Comparison of ENCODE assay signal across 16 cellular contexts in the genomic region with DNA sequence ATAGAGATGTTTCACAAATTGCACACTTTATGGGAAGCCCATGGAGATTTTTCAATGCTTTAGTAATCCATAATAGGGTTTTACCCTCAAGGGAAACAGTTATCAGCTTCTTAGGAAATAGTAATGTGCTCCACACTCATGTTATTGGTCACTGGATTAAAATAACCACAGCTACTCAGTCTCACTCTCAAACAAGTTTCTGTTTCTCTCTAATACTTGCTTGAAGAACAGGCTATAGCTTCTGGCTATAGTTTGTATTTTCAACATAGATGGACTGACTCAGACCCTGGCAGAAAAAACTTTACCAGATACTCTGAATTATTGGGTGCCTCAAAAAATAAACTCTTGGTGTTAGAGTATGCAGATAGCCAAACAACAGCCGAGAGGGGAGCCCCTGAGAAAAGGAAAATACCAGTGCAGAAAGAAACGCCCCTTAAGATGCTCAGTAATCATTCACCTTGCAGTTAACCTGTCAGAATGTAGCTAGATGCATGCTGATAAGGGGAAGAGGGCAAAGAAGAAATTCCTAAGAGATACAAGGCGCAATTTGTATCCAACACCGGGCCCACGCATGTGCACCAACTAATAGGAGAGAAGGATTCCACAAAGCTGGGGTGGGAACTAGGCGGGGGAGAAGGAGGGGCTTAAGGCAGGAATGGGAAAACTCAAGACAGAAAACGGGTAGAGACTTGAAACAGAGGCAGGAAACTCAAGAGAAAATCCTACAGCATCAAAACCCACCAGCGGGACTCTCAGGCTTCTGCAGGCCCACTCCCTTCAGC. TPM values are rescaled to one million over a fixed set of nuclear protein-coding genes. Genes with fewer than 3 reads are reported as not detected.
DNase-seq lines count a peak whose midpoint lies in the region; ATAC-seq and TF ChIP-seq lines count a peak whose summit lies in the region.
"Had no signal": no experiment of that assay in that cellular context is flagged by ENCODE, and none has a peak within 500 bp of the region (broad histone marks: within the 10 kb centered on the region; RNA-seq: fewer than 3 reads in every experiment).

No MANE protein-coding gene starts in this region.

- peak; percentile 27 for ATAC-seq in activated CD8-positive, alpha-beta memory T cell treated with anti-CD3 and anti-CD28 coated beads, Interleukin-2, amount 10 ng/mL, durations not matched to agents 7 days and 5 days
- ATAC-seq in HG03354 (IDR thresholded peaks at IDR 0.05; ENCODE audit: poor library complexity, severe bottlenecking, unreplicated experiment), result peak; percentile 55
- no peak for ATAC-seq in left lobe of liver
- ATAC-seq in GM19328 (IDR thresholded peaks at IDR 0.05; ENCODE audit: unreplicated experiment), result no peak
- ATAC-seq: sciatic nerve, T-cell had no signal

- H3K36me3 Mint-ChIP-seq in activated CD8-positive, alpha-beta memory T cell treated with anti-CD3 and anti-CD28 coated beads, Interleukin-2, amount 10 ng/mL, durations not matched to agents 7 days and 5 days, result no peaks in the 10 kb centered on the region
- H3K36me3 Mint-ChIP-seq: IgD-negative memory B cell, T-cell had no signal

- no peak overlapping the region for H3K27ac Mint-ChIP-seq in activated CD8-positive, alpha-beta memory T cell treated with anti-CD3 and anti-CD28 coated beads, Interleukin-2, amount 10 ng/mL, durations not matched to agents 7 days and 5 days
- H3K27ac Mint-ChIP-seq: IgD-negative memory B cell, T-cell had no signal

- peak overlapping the region; percentile 15 for H3K27ac ChIP-seq in vagina
- H3K27ac ChIP-seq: 22Rv1, breast epithelium, thyroid gland had no signal

- no peaks in the 10 kb centered on the region for H3K4me1 ChIP-seq in vagina
- H3K4me1 ChIP-seq: breast epithelium, thyroid gland had no signal

- no peak overlapping the region for H3K4me3 Mint-ChIP-seq in activated CD8-positive, alpha-beta memory T cell treated with anti-CD3 and anti-CD28 coated beads, Interleukin-2, amount 10 ng/mL, durations not matched to agents 7 days and 5 days
- H3K4me3 Mint-ChIP-seq: IgD-negative memory B cell, T-cell had no signal

- H3K9me3 ChIP-seq in vagina, result no peaks in the 10 kb centered on the region
- H3K9me3 ChIP-seq: breast epithelium, thyroid gland had no signal

- intact Hi-C loops in vagina (cut with DNase I), result no loop called here

- CTCF ChIA-PET in activated CD8-positive, alpha-beta memory T cell treated with anti-CD3 and anti-CD28 coated beads, Interleukin-2, amount 10 ng/mL, durations not matched to agents 7 days and 5 days (lab: Charles Lee), result interaction anchor here (0.8 kb wide), 1 partner anchor 74 kb away, joined by 3 read pairs; no protein-coding TSS in a partner anchor

- TF ChIP-seq CTCF in vagina (IDR thresholded peaks at IDR 0.05), result no peak

- H3K27me3 ChIP-seq in vagina, result no peaks in the 10 kb centered on the region
- H3K27me3 ChIP-seq: breast epithelium, thyroid gland had no signal

- no peak for DNase-seq in activated CD8-positive, alpha-beta memory T cell treated with anti-CD3 and anti-CD28 coated beads, Interleukin-2, amount 10 ng/mL, durations not matched to agents 7 days and 5 days
- DNase-seq in activated CD8-positive, alpha-beta memory T cell treated with anti-CD3 and anti-CD28 coated beads, Interleukin-2, amount 50 U/mL, for 4 hours, result no peak
- DNase-seq in fibroblast of gingiva (ENCODE audit: low read depth) (peak; percentile 53), vagina (ENCODE audit: extremely low spot score in 2 of 2) (no peak), hippocampal formation (lab: John Stamatoyannopoulos, UW) (no peak), left lobe of liver (ENCODE audit: low spot score) (no peak)
- DNase-seq: activated CD4-positive, alpha-beta T cell treated with anti-CD3 and anti-CD28 coated beads for 4 hours; NCI-H2081; T-cell; thyroid gland had no signal

- H3K4me1 Mint-ChIP-seq in activated CD8-positive, alpha-beta memory T cell treated with anti-CD3 and anti-CD28 coated beads, Interleukin-2, amount 10 ng/mL, durations not matched to agents 7 days and 5 days, result no peaks in the 10 kb centered on the region
- H3K4me1 Mint-ChIP-seq: IgD-negative memory B cell, T-cell had no signal

- H3K9me3 Mint-ChIP-seq in activated CD8-positive, alpha-beta memory T cell treated with anti-CD3 and anti-CD28 coated beads, Interleukin-2, amount 10 ng/mL, durations not matched to agents 7 days and 5 days (ENCODE audit: low read depth), result peaks cover 3% of the 10 kb centered on the region

- H3K36me3 ChIP-seq in vagina, result no peaks in the 10 kb centered on the region
- H3K36me3 ChIP-seq: breast epithelium, thyroid gland had no signal

- no peak overlapping the region for H3K4me3 ChIP-seq in vagina
- H3K4me3 ChIP-seq: breast epithelium, thyroid gland had no signal

- no peak for TF ChIP-seq POLR2A in vagina (IDR thresholded peaks at IDR 0.05)

- peaks cover 34% of the 10 kb centered on the region for H3K27me3 Mint-ChIP-seq in activated CD8-positive, alpha-beta memory T cell treated with anti-CD3 and anti-CD28 coated beads, Interleukin-2, amount 10 ng/mL, durations not matched to agents 7 days and 5 days

RNA-seq across cellular contexts. Expression of gene PDE4B, which starts 30.4 kb away (rescaled TPM):
- total RNA-seq in activated CD8-positive, alpha-beta memory T cell treated with anti-CD3 and anti-CD28 coated beads, Interleukin-2, amount 10 ng/mL, durations not matched to agents 7 days and 5 days, result 10 to 100 TPM; 42.2 to 71.2 TPM
- total RNA-seq in vagina (29.0 TPM), left lobe of liver (2.4 TPM)

Comparison
In these comparisons a context has a peak if more than half of its experiments do, and no peak if none do; other contexts are left out.
1. ATAC-seq: peak in activated CD8-positive, alpha-beta memory T cell treated with anti-CD3 and anti-CD28 coated beads, Interleukin-2, amount 10 ng/mL, durations not matched to agents 7 days and 5 days (single experiment) and HG03354 (single experiment); none in left lobe of liver (single experiment) and GM19328 (single experiment).